8 cellular contexts compared by ENCODE assay signal in the genomic region with DNA sequence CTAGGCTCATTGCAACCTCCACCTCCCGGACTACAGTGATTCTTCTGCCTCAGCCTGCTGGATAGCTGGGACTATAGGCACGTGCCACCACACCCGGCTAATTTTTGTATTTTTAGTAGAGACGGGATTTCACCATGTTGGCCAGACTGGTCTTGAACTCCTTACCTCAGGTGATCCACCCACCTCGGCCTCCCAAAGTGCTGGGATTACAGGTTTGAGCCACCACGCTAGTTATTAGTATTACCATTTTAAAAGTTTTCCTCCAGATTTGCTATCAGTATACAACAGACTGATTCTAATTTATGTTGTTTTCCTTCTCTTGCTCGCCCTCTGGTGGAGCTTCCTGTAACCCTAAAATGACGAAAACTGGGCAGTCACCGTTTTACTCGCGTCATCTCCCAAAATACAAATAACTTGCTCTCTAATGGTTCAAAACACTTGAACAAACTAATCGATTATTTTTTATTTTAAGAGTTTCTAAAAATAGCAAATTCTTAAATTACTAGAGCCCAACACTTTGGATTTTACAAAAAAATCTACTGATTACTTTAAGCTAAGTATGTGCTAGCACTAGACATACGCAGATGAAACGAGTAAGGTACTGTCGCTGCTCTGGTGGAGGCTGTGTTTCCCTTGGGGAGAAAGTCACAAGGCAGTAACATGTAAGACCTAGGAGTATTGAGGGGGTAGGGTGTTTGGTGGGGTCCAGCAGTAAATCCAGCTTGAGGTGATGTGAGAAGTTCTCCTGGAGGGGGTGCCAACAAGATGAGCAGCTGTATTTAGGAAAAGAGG.
A peak's percentile ranks its signal among the peaks of the same experiment; 100 is the strongest.
DNase-seq lines count a peak whose midpoint lies in the region; ATAC-seq and TF ChIP-seq lines count a peak whose summit lies in the region.

No MANE protein-coding gene starts in this region.

- H3K4me1 ChIP-seq in HUES6 (ENCODE audit: control insufficient read depth, insufficient read depth, low read length) (peaks cover 6% of the 10 kb centered on the region), prostate gland (replicated peaks) (no peaks in the 10 kb centered on the region), aorta (ENCODE audit: control insufficient read depth in 1 of 2, insufficient read depth in 2 of 2, low read length in 2 of 2) (peaks cover 0 to 3% of the 10 kb centered on the region in 2 donors)

- peaks cover 7% of the 10 kb centered on the region for H3K4me1 Mint-ChIP-seq in activated naive CD4-positive, alpha-beta T cell treated with anti-CD3 and anti-CD28 coated beads for 36 hours (ENCODE audit: low read depth)

- in situ Hi-C loops in SK-MEL-5 (cut with HindIII; ENCODE audit: low pct_unique_long_range_greater_than_20kb, low sequenced_read_pairs): no loop called here

- H3K36me3 Mint-ChIP-seq in activated naive CD4-positive, alpha-beta T cell treated with anti-CD3 and anti-CD28 coated beads for 36 hours (ENCODE audit: low read depth): peaks cover under 1% of the 10 kb centered on the region

- CTCF ChIA-PET in activated naive CD4-positive, alpha-beta T cell treated with anti-CD3 and anti-CD28 coated beads for 36 hours (lab: Charles Lee): interaction anchor here (0.6 to 2.5 kb wide), 32 partner anchors 8 to 430 kb away, joined by 3 to 25 read pairs (median 4); no protein-coding TSS in a partner anchor

- peak overlapping the region; percentile 38 for H3K27ac Mint-ChIP-seq in activated naive CD4-positive, alpha-beta T cell treated with anti-CD3 and anti-CD28 coated beads for 36 hours

- intact Hi-C loops in activated naive CD4-positive, alpha-beta T cell treated with anti-CD3 and anti-CD28 coated beads for 36 hours (cut with micrococcal nuclease): loop anchor here (1.0 to 5.0 kb wide), 7 partner anchors 28 to 555 kb away; no protein-coding TSS in a partner anchor
- intact Hi-C loops in prostate gland (cut with DNase I): loop anchor here (2.0 to 10.0 kb wide), 2 partner anchors 103 to 399 kb away; no protein-coding TSS in a partner anchor
- intact Hi-C loops in aorta (cut with DNase I): no loop called here

- no peak overlapping the region for H3K27ac ChIP-seq in HUES6 (ENCODE audit: low read depth, low read length)
- no peak overlapping the region for H3K27ac ChIP-seq in prostate gland
- H3K27ac ChIP-seq in aorta (ENCODE audit: low read depth in 1 of 2, low read length in 2 of 2): peak overlapping the region in 1 of 2 donors; percentile 90

- no peak for TF ChIP-seq POLR2A in prostate gland (IDR thresholded peaks at IDR 0.05)

- peak; percentile 74 for DNase-seq in DMS 273 (lab: John Stamatoyannopoulos, UW; ENCODE audit: unreplicated experiment)
- peak; percentile 48 for DNase-seq in GM20000 (ENCODE audit: low spot score)
- DNase-seq in SK-MEL-5 (ENCODE audit: low read depth, low spot score): peak; percentile 77
- DNase-seq in activated naive CD4-positive, alpha-beta T cell treated with anti-CD3 and anti-CD28 coated beads for 36 hours: peak; percentile 91
- DNase-seq in glomerular visceral epithelial cell (ENCODE audit: extremely low spot score): peak; percentile 12
- DNase-seq in prostate gland (ENCODE audit: low spot score): peak; percentile 28
- DNase-seq in aorta: peak in 1 of 2 donors; percentile 74

- peak overlapping the region; percentile 35 for H3K4me3 Mint-ChIP-seq in activated naive CD4-positive, alpha-beta T cell treated with anti-CD3 and anti-CD28 coated beads for 36 hours

- H3K9me3 Mint-ChIP-seq in activated naive CD4-positive, alpha-beta T cell treated with anti-CD3 and anti-CD28 coated beads for 36 hours: no peaks in the 10 kb centered on the region

- H3K9ac ChIP-seq in HUES6 (ENCODE audit: low read length): no peak overlapping the region

- no peaks in the 10 kb centered on the region for H3K27me3 Mint-ChIP-seq in activated naive CD4-positive, alpha-beta T cell treated with anti-CD3 and anti-CD28 coated beads for 36 hours (ENCODE audit: low read depth)

- 0 out of 2 replicates have a peak, but pooled peaks cover 3% of the 10 kb centered on the region for H3K9me3 ChIP-seq in HUES6 (ENCODE audit: control insufficient read depth, insufficient read depth, low read depth, low read length)
- no peaks in the 10 kb centered on the region for H3K9me3 ChIP-seq in prostate gland
- H3K9me3 ChIP-seq in aorta (ENCODE audit: control insufficient read depth, low read length): no peaks in the 10 kb centered on the region

- H3K27me3 ChIP-seq in HUES6 (ENCODE audit: control insufficient read depth, insufficient read depth, low read length) (no peaks in the 10 kb centered on the region), prostate gland (replicated peaks; ENCODE audit: insufficient read depth) (no peaks in the 10 kb centered on the region), aorta (ENCODE audit: control insufficient read depth in 1 of 2, insufficient read depth in 2 of 2, low read length in 1 of 2) (no peaks in the 10 kb centered on the region)

- WGBS in prostate gland: 53% methylated on average over 15 of the region's 15 CpGs
- whole genome bisulfite sequencing in aorta, 2 donors: 20 to 27% methylated on average over 15 of the region's 15 CpGs

- TF ChIP-seq CTCF in GM20000 (IDR thresholded peaks at IDR 0.05; ENCODE audit: extremely low read depth, missing control alignments): peak; percentile 44
- peak in 3 of 4 experiments; percentile 51 to 60 (median 52) for TF ChIP-seq CTCF in prostate gland (IDR thresholded peaks at IDR 0.05)

- H3K4me3 ChIP-seq in HUES6 (ENCODE audit: low read depth, low read length): peak overlapping the region; percentile 27; the same call in 1 of the 2 replicates
- no peak overlapping the region for H3K4me3 ChIP-seq in prostate gland
- H3K4me3 ChIP-seq in aorta (ENCODE audit: low read length in 2 of 2): no peak overlapping the region

- peak; percentile 89 for ATAC-seq in aorta (ENCODE audit: low FRiP score)

- H3K36me3 ChIP-seq in HUES6 (ENCODE audit: control insufficient read depth, insufficient read depth, low read length): no peaks in the 10 kb centered on the region
- no peaks in the 10 kb centered on the region for H3K36me3 ChIP-seq in prostate gland
- no peaks in the 10 kb centered on the region for H3K36me3 ChIP-seq in aorta (ENCODE audit: control insufficient read depth in 1 of 2, insufficient read depth in 2 of 2, low read length in 1 of 2)

Comparison
In these comparisons a context has a peak if more than half of its experiments do, and no peak if none do; other contexts are left out.
1. intact Hi-C loops: an anchor here in activated naive CD4-positive, alpha-beta T cell treated with anti-CD3 and anti-CD28 coated beads for 36 hours (1.0 to 5.0 kb wide) and prostate gland (2.0 to 10.0 kb wide); none called in aorta.